Comparison of ENCODE assay signal across 8 cellular contexts in the genomic region with DNA sequence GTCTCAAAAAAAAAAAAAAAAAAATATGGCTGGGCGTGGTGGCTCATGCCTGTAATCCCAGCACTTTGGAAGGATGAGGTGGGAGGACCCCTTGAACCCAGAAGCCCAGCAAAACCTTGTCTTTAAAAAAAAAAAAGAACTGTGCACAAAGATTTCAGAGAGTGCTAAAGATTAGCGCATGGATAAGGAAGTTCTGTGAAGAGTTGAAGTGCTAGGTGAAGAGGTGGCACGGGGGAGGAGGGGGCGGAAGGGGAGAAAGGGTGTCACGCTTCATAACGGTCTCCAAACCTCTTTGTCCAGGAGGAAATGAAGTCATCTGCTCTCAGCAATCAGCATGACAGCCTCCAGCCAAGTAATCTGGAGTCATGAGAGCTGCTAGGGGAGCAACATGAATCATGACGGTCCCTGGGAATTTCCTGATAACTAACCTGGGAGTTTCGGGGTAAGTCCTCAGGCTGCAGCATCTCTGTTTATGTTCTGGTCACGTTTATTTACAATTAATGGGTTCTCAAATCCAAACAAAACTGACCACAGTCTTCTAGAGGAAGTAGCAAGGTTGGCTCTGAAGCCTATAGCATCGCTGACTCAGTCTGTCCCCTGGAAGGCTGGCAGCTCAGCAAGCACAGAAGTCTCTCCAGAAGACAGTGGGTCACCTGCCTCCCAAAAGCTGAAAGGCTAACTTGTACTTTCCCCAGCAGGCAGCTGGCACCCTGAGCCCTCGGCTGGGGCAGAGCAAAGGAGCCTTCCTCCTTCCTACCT. TPM values are rescaled to one million over a fixed set of nuclear protein-coding genes. Genes with fewer than 3 reads are reported as not detected.
DNase-seq lines count a peak whose midpoint lies in the region; ATAC-seq and TF ChIP-seq lines count a peak whose summit lies in the region.

No MANE protein-coding gene starts in this region.

- peaks cover 14% of the 10 kb centered on the region for H3K27me3 ChIP-seq in effector memory CD4-positive, alpha-beta T cell (replicated peaks; ENCODE audit: control insufficient read depth, insufficient read depth, low read length, poor library complexity, severe bottlenecking)
- H3K27me3 ChIP-seq in osteoblast (ENCODE audit: insufficient read depth, low read length): no peaks in the 10 kb centered on the region

- no peaks in the 10 kb centered on the region for H3K9me3 ChIP-seq in effector memory CD4-positive, alpha-beta T cell (ENCODE audit: control insufficient read depth, low read length)
- no peaks in the 10 kb centered on the region for H3K9me3 ChIP-seq in osteoblast (ENCODE audit: low read depth, low read length)

- no peak overlapping the region for H3K4me2 ChIP-seq in osteoblast (ENCODE audit: insufficient read depth, low read length)

- peaks cover 18% of the 10 kb centered on the region for H3K79me2 ChIP-seq in osteoblast (ENCODE audit: insufficient read depth, low read length)

- H3K36me3 ChIP-seq in effector memory CD4-positive, alpha-beta T cell (ENCODE audit: control insufficient read depth, insufficient read depth, low read length): no peaks in the 10 kb centered on the region
- H3K36me3 ChIP-seq in osteoblast (ENCODE audit: insufficient read depth, low read length): peaks cover 12% of the 10 kb centered on the region

- ATAC-seq in GM18907 (IDR thresholded peaks at IDR 0.05; ENCODE audit: unreplicated experiment): peak; percentile 66

- TF ChIP-seq CTCF in WI38 (IDR thresholded peaks at IDR 0.05; ENCODE audit: low read depth, low read length): no peak
- TF ChIP-seq CTCF in osteoblast (IDR thresholded peaks at IDR 0.05; ENCODE audit: extremely low read depth, low read depth, low read length): no peak

- H4K20me1 ChIP-seq in osteoblast (ENCODE audit: insufficient read depth, low read length): peaks cover 2% of the 10 kb centered on the region

- H3K4me3 ChIP-seq in WI38 (ENCODE audit: low read depth, low read length) (peak overlapping the region; percentile 17), osteoblast (ENCODE audit: insufficient read depth, low read length) (no peak overlapping the region)
- H3K4me3 ChIP-seq in effector memory CD4-positive, alpha-beta T cell (ENCODE audit: insufficient read depth, low read depth, low read length, poor library complexity, severe bottlenecking): no peak overlapping the region

- intact Hi-C loops in posterior vena cava (cut with DNase I): loop anchor here in 1 of 2 donors (5.0 kb wide), 1 partner anchor 1847 kb away; no protein-coding TSS in a partner anchor

- H2AFZ ChIP-seq in osteoblast (ENCODE audit: low read length): no peak overlapping the region

- peaks cover 12% of the 10 kb centered on the region for H3K4me1 ChIP-seq in effector memory CD4-positive, alpha-beta T cell (ENCODE audit: control insufficient read depth, insufficient read depth, low read length, poor library complexity, severe bottlenecking)
- H3K4me1 ChIP-seq in osteoblast (ENCODE audit: insufficient read depth, low read length): peaks cover 59% of the 10 kb centered on the region

- peak; percentile 99 for DNase-seq in A172 (ENCODE audit: low spot score)
- DNase-seq in Kasumi-1 (lab: John Stamatoyannopoulos, UW): peak; percentile 95 to 96
- peak; percentile 19 to 36 (median 27) for DNase-seq in effector memory CD4-positive, alpha-beta T cell
- DNase-seq in osteoblast (ENCODE audit: insufficient read length, low spot score, missing footprints): peak; percentile 96
- no peak for DNase-seq in DMS 273 (lab: John Stamatoyannopoulos, UW; ENCODE audit: unreplicated experiment)
- DNase-seq in posterior vena cava (ENCODE audit: low spot score): no peak

- H3K27ac ChIP-seq in effector memory CD4-positive, alpha-beta T cell (ENCODE audit: insufficient read depth, low read length, poor library complexity, severe bottlenecking): no peak overlapping the region
- peak overlapping the region; percentile 91 for H3K27ac ChIP-seq in osteoblast (ENCODE audit: low read depth, low read length)

RNA-seq across cellular contexts. Expression of gene PLAU, which starts 1.9 kb away (rescaled TPM):
- 6.7 and 8.9 TPM in 2 replicates for total RNA-seq in A172 (2014; rRNA removed; shearing (Covaris generic))
- total RNA-seq in osteoblast: 27.9 and 40.7 TPM in 2 replicates
- total RNA-seq in posterior vena cava: 10 to 100 TPM; 34.2 to 36.7 TPM

RNA-seq across cellular contexts. Expression of gene CAMK2G, which starts 34.7 kb away (rescaled TPM):
- total RNA-seq in A172 (2014; rRNA removed; shearing (Covaris generic)): 36.6 and 38.5 TPM in 2 replicates
- total RNA-seq in osteoblast: 22.4 and 28.3 TPM in 2 replicates
- 10 to 100 TPM; 70.1 to 78.8 TPM for total RNA-seq in posterior vena cava

Comparison
In these comparisons a context has a peak if more than half of its experiments do, and no peak if none do; other contexts are left out.
1. DNase-seq: peak in A172 (single experiment), Kasumi-1 (2 of 2), effector memory CD4-positive, alpha-beta T cell (3 of 3) and osteoblast (single experiment); none in DMS 273 (single experiment) and posterior vena cava (single experiment).